Comparison of ENCODE assay signal across 16 cellular contexts in the genomic region with DNA sequence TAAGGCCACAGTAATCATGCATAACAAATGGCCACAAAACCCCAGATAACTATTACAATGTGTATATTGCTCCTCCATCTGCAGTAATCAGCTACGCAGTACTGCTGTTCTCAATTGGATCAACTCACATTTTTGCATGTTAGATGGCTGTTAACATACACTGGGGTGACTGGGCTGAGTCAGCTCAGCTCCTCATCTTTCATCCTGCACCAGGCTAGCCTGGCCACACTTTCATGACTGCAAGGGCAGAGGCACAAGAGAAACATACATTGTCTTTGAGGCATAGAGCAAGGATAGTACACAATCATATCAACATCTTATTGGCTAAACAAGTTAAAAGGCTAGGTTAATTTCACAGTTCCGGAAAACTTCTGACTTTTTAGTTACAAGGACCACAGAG.
DNase-seq lines count a peak whose midpoint lies in the region; ATAC-seq, FAIRE-seq and TF ChIP-seq lines count a peak whose summit lies in the region.
"Had no signal": no experiment of that assay in that cellular context is flagged by ENCODE, and none has a peak within 500 bp of the region (broad histone marks: within the 10 kb centered on the region; RNA-seq: fewer than 3 reads in every experiment).

No MANE protein-coding gene starts in this region.

- H4K5ac ChIP-seq in H1 (ENCODE audit: insufficient read length, low read depth, low read length), result no peak overlapping the region

- H3K23ac ChIP-seq in H1 (ENCODE audit: insufficient read length), result no peak overlapping the region

- no peak overlapping the region for H3K4me3 Mint-ChIP-seq in progenitor cell of endocrine pancreas (ENCODE audit: low read depth)
- H3K4me3 Mint-ChIP-seq: CD8-positive, alpha-beta memory T cell; H9 had no signal

- H2BK120ac ChIP-seq in H1 (replicated peaks; ENCODE audit: low read depth, low read length), result no peak overlapping the region

- no peak overlapping the region for H3K56ac ChIP-seq in H1 (replicated peaks; ENCODE audit: insufficient read length, low read depth, low read length)

- no peak overlapping the region for H3K18ac ChIP-seq in H1 (ENCODE audit: extremely low read depth, low read length)

- H3K9me2 ChIP-seq in hepatocyte (replicated peaks; ENCODE audit: insufficient read depth), result no peaks in the 10 kb centered on the region

- peaks cover 0 to 6% (median under 1%) of the 10 kb centered on the region in 4 experiments; a peak in 1 of 7 replicates for H3K4me1 ChIP-seq in H1 (replicated peaks in 1 of 4; ENCODE audit: control insufficient read depth in 3 of 4, insufficient read depth in 4 of 4, low read length in 3 of 4)
- H3K4me1 ChIP-seq in hepatocyte (ENCODE audit: insufficient read depth), result no peaks in the 10 kb centered on the region
- H3K4me1 ChIP-seq: BLaER1, Caco-2 had no signal

- TF ChIP-seq CTCF in H1 (IDR thresholded peaks at IDR 0.05; ENCODE audit: control extremely low read depth in 1 of 3, insufficient read depth in 1 of 3, low read depth in 1 of 3, low read length in 3 of 3) (no peak), progenitor cell of endocrine pancreas (IDR thresholded peaks at IDR 0.05; ENCODE audit: unreplicated experiment) (no peak), hepatocyte (IDR thresholded peaks at IDR 0.05; ENCODE audit: poor library complexity) (no peak)

- no peak overlapping the region for H3K9ac ChIP-seq in H1 (replicated peaks in 1 of 4; ENCODE audit: extremely low read depth in 1 of 4, low read depth in 3 of 4, low read length in 3 of 4)
- H3K9ac ChIP-seq: BLaER1 had no signal

- H3K9me3 Mint-ChIP-seq in progenitor cell of endocrine pancreas (ENCODE audit: low read depth), result no peaks in the 10 kb centered on the region
- H3K9me3 Mint-ChIP-seq: H9 had no signal

- TF ChIP-seq RAD21 in H1 (IDR thresholded peaks at IDR 0.05 in 1 of 2, conservative IDR thresholded peaks at IDR 0.05 in 1 of 2; ENCODE audit: low read depth in 2 of 2, low read length in 2 of 2), result no peak

- H3K36me3 ChIP-seq in H1 (ENCODE audit: control insufficient read depth in 2 of 4, insufficient read depth in 4 of 4, low read length in 3 of 4) (no peaks in the 10 kb centered on the region), hepatocyte (replicated peaks; ENCODE audit: insufficient read depth, low read depth) (no peaks in the 10 kb centered on the region)
- H3K36me3 ChIP-seq: BLaER1 had no signal

- H4K8ac ChIP-seq in H1 (ENCODE audit: extremely low read depth, insufficient read depth, low read length), result no peak overlapping the region

- H2BK12ac ChIP-seq in H1 (ENCODE audit: low read depth, low read length), result no peak overlapping the region

- H3K27ac ChIP-seq in H1 (ENCODE audit: low read depth, low read length) (no peak overlapping the region), hepatocyte (no peak overlapping the region)
- H3K27ac ChIP-seq: 22Rv1, BLaER1 had no signal

- no peak for ATAC-seq in activated CD4-positive, CD25-positive, alpha-beta regulatory T cell treated with anti-CD3 and anti-CD28 coated beads, Interleukin-2, amount 50 U/mL, for 24 hours

- 0 out of 2 replicates have a peak overlapping the region, but pooled peaks have one; percentile 36 for H2BK20ac ChIP-seq in H1 (ENCODE audit: low read length)

- CTCF ChIA-PET in H1 (lab: Charles Lee; ENCODE audit: partially characterized antibody), result interaction anchor here (1.0 kb wide), 1 partner anchor 97 kb away, joined by 3 read pairs; no protein-coding TSS in a partner anchor

- no peak overlapping the region for H2BK5ac ChIP-seq in H1 (ENCODE audit: low read depth, low read length)

- H3K79me1 ChIP-seq in H1 (ENCODE audit: low read depth, low read length), result no peaks in the 10 kb centered on the region

- no peak overlapping the region for H3K27ac Mint-ChIP-seq in progenitor cell of endocrine pancreas
- H3K27ac Mint-ChIP-seq: CD8-positive, alpha-beta memory T cell; H9 had no signal

- H2AFZ ChIP-seq in H1 (ENCODE audit: low read length) (peak overlapping the region; percentile 79), hepatocyte (no peak overlapping the region)

- H3K27me3 ChIP-seq in H1 (replicated peaks in 1 of 4; ENCODE audit: control insufficient read depth in 3 of 4, extremely low read depth in 1 of 4, insufficient read depth in 3 of 4, low read length in 3 of 4) (no peaks in the 10 kb centered on the region), hepatocyte (no peaks in the 10 kb centered on the region)
- H3K27me3 ChIP-seq: BLaER1 had no signal

- FAIRE-seq in H1 (lab: Jason Lieb, UNC), result no peak

- H3K9me3 ChIP-seq in H1 (ENCODE audit: insufficient read depth in 2 of 2, low read depth in 1 of 2, low read length in 1 of 2) (no peaks in the 10 kb centered on the region), hepatocyte (ENCODE audit: low read depth) (no peaks in the 10 kb centered on the region)
- H3K9me3 ChIP-seq: BLaER1, Caco-2 had no signal

- H3K4me2 ChIP-seq in H1 (ENCODE audit: insufficient read depth in 1 of 2, low read depth in 2 of 2, low read length in 2 of 2) (no peak overlapping the region), hepatocyte (no peak overlapping the region)
- H3K4me2 ChIP-seq: BLaER1 had no signal

- no peak overlapping the region for H3K4ac ChIP-seq in H1 (replicated peaks; ENCODE audit: insufficient read length, low read depth, low read length)

- POLR2A ChIA-PET in H1 (lab: Charles Lee; ENCODE audit: partially characterized antibody), result no interaction called here

- no peak overlapping the region for H3K14ac ChIP-seq in H1 (ENCODE audit: insufficient read length)

- TF ChIP-seq POLR2A in H1 (IDR thresholded peaks at IDR 0.05; ENCODE audit: control extremely low read depth in 1 of 2, low read depth in 2 of 2, low read length in 2 of 2), result no peak

- no peak overlapping the region for H3K4me3 ChIP-seq in H1 (ENCODE audit: extremely low read depth in 1 of 4, insufficient read depth in 2 of 4, low read depth in 3 of 4, low read length in 4 of 4)
- no peak overlapping the region for H3K4me3 ChIP-seq in hepatocyte
- H3K4me3 ChIP-seq: BLaER1 had no signal

- H2BK15ac ChIP-seq in H1 (ENCODE audit: low read length), result no peak overlapping the region

- H2AK5ac ChIP-seq in H1 (ENCODE audit: low read depth, low read length), result no peak overlapping the region

- H4K91ac ChIP-seq in H1 (replicated peaks; ENCODE audit: insufficient read length, low read length), result no peak overlapping the region

- no peaks in the 10 kb centered on the region for H3K36me3 Mint-ChIP-seq in progenitor cell of endocrine pancreas (ENCODE audit: insufficient read depth)
- H3K36me3 Mint-ChIP-seq: CD8-positive, alpha-beta memory T cell had no signal

- no peak for TF ChIP-seq EP300 in H1 (IDR thresholded peaks at IDR 0.05; ENCODE audit: borderline replicate concordance in 1 of 2, low read depth in 2 of 2, low read length in 2 of 2)

- DNase-seq in NCI-H82 (lab: John Stamatoyannopoulos, UW), result peak; percentile 30
- no peak for DNase-seq in NCI-H82 treated with DMSO at 0.1 percent for 48 hours (lab: John Stamatoyannopoulos, UW; ENCODE audit: unreplicated experiment)
- no peak for DNase-seq in H1 (ENCODE audit: low read depth in 1 of 2, low spot score in 2 of 2)
- peak; percentile 61 for DNase-seq in islet precursor cell
- no peak for DNase-seq in progenitor cell of endocrine pancreas (ENCODE audit: low spot score, unreplicated experiment)
- no peak for DNase-seq in hepatocyte (ENCODE audit: low spot score)
- no peak for DNase-seq in NCI-H146 treated with DMSO at 0.1 percent for 48 hours (lab: John Stamatoyannopoulos, UW; ENCODE audit: unreplicated experiment)
- DNase-seq: AML-193; Caco-2; CD8-positive, alpha-beta memory T cell; DMS53; GF-D8; H9 had no signal

- peaks cover 5% of the 10 kb centered on the region for H3K4me1 Mint-ChIP-seq in progenitor cell of endocrine pancreas (ENCODE audit: low read depth)
- H3K4me1 Mint-ChIP-seq: CD8-positive, alpha-beta memory T cell had no signal

- H3K23me2 ChIP-seq in H1 (ENCODE audit: low read depth, low read length), result no peaks in the 10 kb centered on the region

- H4K20me1 ChIP-seq in H1 (replicated peaks in 1 of 2; ENCODE audit: control insufficient read depth in 1 of 2, insufficient read depth in 2 of 2, low read length in 2 of 2), result no peaks in the 10 kb centered on the region
- no peaks in the 10 kb centered on the region for H4K20me1 ChIP-seq in hepatocyte (ENCODE audit: insufficient read depth, poor library complexity, severe bottlenecking)
- H4K20me1 ChIP-seq: BLaER1 had no signal

- H3K27me3 Mint-ChIP-seq in progenitor cell of endocrine pancreas, result no peaks in the 10 kb centered on the region
- H3K27me3 Mint-ChIP-seq: CD8-positive, alpha-beta memory T cell had no signal

- WGBS in H1 (ENCODE audit: extremely low coverage in 1 of 2, insufficient coverage in 1 of 2, insufficient read length in 1 of 2, insufficient replicate concordance in 2 of 2, low coverage in 1 of 2, low lambda C conversion rate in 2 of 2, missing lambda C conversion rate in 1 of 2), 2 experiments, result 92% methylated on average over 2 of the region's 2 CpGs; no CpG with 5 or more reads in 1 of the 2 experiments
- 71% methylated on average over 2 of the region's 2 CpGs for WGBS in hepatocyte (ENCODE audit: low lambda C conversion rate, missing lambda C conversion rate)

- H3K79me2 ChIP-seq in H1 (ENCODE audit: control insufficient read depth in 1 of 2, insufficient read depth in 2 of 2, low read length in 2 of 2), result no peaks in the 10 kb centered on the region
- H3K79me2 ChIP-seq in hepatocyte, result no peaks in the 10 kb centered on the region

TF ChIP-seq in H1, 55 proteins besides CTCF, POLR2A, EP300 and RAD21:
- TF ChIP-seq ASH2L (IDR thresholded peaks at IDR 0.05; ENCODE audit: low read length), result no peak
- TF ChIP-seq PHF8 (conservative IDR thresholded peaks at IDR 0.05; ENCODE audit: low read depth, low read length), result no peak
- TF ChIP-seq KDM4A (IDR thresholded peaks at IDR 0.05; ENCODE audit: low read depth, low read length, severe bottlenecking), result no peak
- no peak for TF ChIP-seq JUN (IDR thresholded peaks at IDR 0.05; ENCODE audit: low read depth, low read length)
- TF ChIP-seq TBP (IDR thresholded peaks at IDR 0.05; ENCODE audit: low read depth, low read length), result no peak
- TF ChIP-seq YY1 (IDR thresholded peaks at IDR 0.05; ENCODE audit: low read depth, low read length), result no peak
TF ChIP-seq in H1: peak in this region for 0.

Comparison
In these comparisons a context has a peak if more than half of its experiments do, and no peak if none do; other contexts are left out.
1. DNase-seq: peak in NCI-H82 (single experiment) and islet precursor cell (single experiment); none in NCI-H82 treated with DMSO at 0.1 percent for 48 hours (single experiment), H1 (0 of 2), progenitor cell of endocrine pancreas (single experiment), hepatocyte (single experiment) and NCI-H146 treated with DMSO at 0.1 percent for 48 hours (single experiment).